In the genomic region with DNA sequence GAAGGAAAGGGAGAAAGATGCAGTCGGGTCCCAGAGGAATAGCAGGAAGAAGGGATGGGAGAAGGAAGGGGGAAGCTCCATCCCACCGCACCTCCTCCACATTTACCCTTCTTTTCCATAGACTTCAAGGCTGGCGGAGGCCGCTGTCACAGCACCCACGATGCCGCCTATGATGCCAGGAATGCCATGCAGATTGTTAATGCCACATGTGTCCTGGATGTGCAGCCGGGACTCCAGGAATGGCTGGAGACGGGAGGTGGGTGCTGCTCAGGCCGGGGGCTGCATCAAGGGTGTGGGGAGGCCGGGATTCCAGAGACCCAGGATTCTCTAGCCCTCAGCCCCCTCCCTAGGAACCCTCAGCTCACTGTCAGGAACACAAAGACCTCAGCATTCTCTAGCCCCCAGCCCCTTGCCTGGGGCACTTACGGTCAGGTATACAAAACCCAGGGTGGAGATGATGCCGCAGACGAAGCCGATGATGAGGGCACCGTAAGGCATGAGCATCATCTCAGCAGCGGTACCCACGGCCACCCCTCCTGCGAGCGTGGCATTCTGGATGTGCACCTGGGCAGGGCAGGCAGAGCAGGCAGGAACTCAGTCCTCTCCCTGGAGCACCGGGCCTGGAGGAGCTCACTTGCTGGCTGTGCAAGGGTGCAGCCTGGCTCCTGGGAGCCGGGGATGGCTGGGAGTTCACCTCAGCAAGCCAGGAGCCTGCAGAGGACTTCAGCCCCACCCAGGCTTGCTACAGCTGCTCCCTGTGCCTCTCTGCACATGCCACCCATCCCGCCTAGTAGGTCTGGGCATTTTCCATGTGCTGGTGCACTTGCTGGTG, we compare ENCODE assay signal across 2 cellular contexts.
TF ChIP-seq lines count a peak whose summit lies in the region.

No MANE protein-coding gene starts in this region.

TF ChIP-seq in IMR-90, 13 proteins besides CTCF, POLR2A, EP300 and RAD21:
- TF ChIP-seq RFX5 (IDR thresholded peaks at IDR 0.05; ENCODE audit: low read depth, low read length): no peak
- no peak for TF ChIP-seq MAZ (IDR thresholded peaks at IDR 0.05; ENCODE audit: borderline replicate concordance, low read depth, low read length)
- no peak for TF ChIP-seq BHLHE40 (IDR thresholded peaks at IDR 0.05; ENCODE audit: low read depth, low read length)
- no peak for TF ChIP-seq MXI1 (IDR thresholded peaks at IDR 0.05; ENCODE audit: borderline replicate concordance, low read depth, low read length)
- TF ChIP-seq MAFK (IDR thresholded peaks at IDR 0.05; ENCODE audit: low read depth, low read length): no peak
- TF ChIP-seq, protein P1, sequence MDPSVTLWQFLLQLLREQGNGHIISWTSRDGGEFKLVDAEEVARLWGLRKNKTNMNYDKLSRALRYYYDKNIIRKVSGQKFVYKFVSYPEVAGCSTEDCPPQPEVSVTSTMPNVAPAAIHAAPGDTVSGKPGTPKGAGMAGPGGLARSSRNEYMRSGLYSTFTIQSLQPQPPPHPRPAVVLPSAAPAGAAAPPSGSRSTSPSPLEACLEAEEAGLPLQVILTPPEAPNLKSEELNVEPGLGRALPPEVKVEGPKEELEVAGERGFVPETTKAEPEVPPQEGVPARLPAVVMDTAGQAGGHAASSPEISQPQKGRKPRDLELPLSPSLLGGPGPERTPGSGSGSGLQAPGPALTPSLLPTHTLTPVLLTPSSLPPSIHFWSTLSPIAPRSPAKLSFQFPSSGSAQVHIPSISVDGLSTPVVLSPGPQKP (IDR thresholded peaks at IDR 0.05; ENCODE audit: borderline replicate concordance, low read depth, low read length): no peak
- TF ChIP-seq RCOR1 (IDR thresholded peaks at IDR 0.05; ENCODE audit: insufficient replicate concordance, low read length): no peak
- no peak for TF ChIP-seq CHD1 (IDR thresholded peaks at IDR 0.05; ENCODE audit: low read depth, low read length)
- TF ChIP-seq FOS (IDR thresholded peaks at IDR 0.05; ENCODE audit: low read depth, low read length): no peak
- no peak for TF ChIP-seq SMC3 (IDR thresholded peaks at IDR 0.05; ENCODE audit: low read depth, low read length)

TF ChIP-seq in K562, 482 proteins besides CTCF, POLR2A, EP300 and RAD21:
- TF ChIP-seq ZNF263 (CRISPR knock-in tag; IDR thresholded peaks at IDR 0.05; ENCODE audit: borderline replicate concordance) (peak; percentile 16; the same call in 1 of the 2 replicates), PCBP1 (IDR thresholded peaks at IDR 0.05; ENCODE audit: low read depth, low read length, poor library complexity, severe bottlenecking) (no peak)
